In genomic region chr1:231763481-231763880, GRCh38 we compare ENCODE assay signal across 12 cellular contexts.
DNase-seq lines count a peak whose midpoint lies in the region; TF ChIP-seq lines count a peak whose summit lies in the region.
"Had no signal": no experiment of that assay in that cellular context is flagged by ENCODE, and none has a peak within 500 bp of the region (broad histone marks: within the 10 kb centered on the region; RNA-seq: fewer than 3 reads in every experiment).

No MANE protein-coding gene starts in this region.

- peaks cover 46 to 56% of the 10 kb centered on the region in 2 experiments for H3K4me1 ChIP-seq in neutrophil (ENCODE audit: control insufficient read depth in 1 of 2, insufficient read depth in 1 of 2, low read depth in 1 of 2, low read length in 1 of 2)
- H3K4me1 ChIP-seq: A549 had no signal

- H3K9me3 ChIP-seq in neutrophil, result no peaks in the 10 kb centered on the region
- H3K9me3 ChIP-seq: A549 had no signal

- no peaks in the 10 kb centered on the region for H3K36me3 ChIP-seq in neutrophil

- peak overlapping the region; percentile 83 for H3K27ac ChIP-seq in HL-60 (replicated peaks)
- H3K27ac ChIP-seq in neutrophil, result peak overlapping the region; percentile 66
- H3K27ac ChIP-seq: A549 had no signal

- TF ChIP-seq CTCF in HL-60 (IDR thresholded peaks at IDR 0.05; ENCODE audit: insufficient read depth, low read length) (no peak), neutrophil (IDR thresholded peaks at IDR 0.05) (no peak)

- peak; percentile 47 to 90 for DNase-seq in HL-60 (ENCODE audit: low read depth in 1 of 2, low spot score in 1 of 2)
- DNase-seq in MV-4-11 (lab: John Stamatoyannopoulos, UW), result peak; percentile 88
- DNase-seq in SIG-M5 (lab: John Stamatoyannopoulos, UW), result peak; percentile 53
- DNase-seq in inferior parietal cortex (ENCODE audit: extremely low spot score), result no peak
- DNase-seq in mesenteric fat pad (ENCODE audit: low spot score), result no peak
- no peak for DNase-seq in activated CD4-positive, alpha-beta T cell treated with anti-CD3 and anti-CD28 coated beads for 48 hours
- DNase-seq: DMS53, GF-D8, GOT3, H9 had no signal

- H3K4me3 ChIP-seq in HL-60 (replicated peaks; ENCODE audit: insufficient read depth, low read length), result no peak overlapping the region
- H3K4me3 ChIP-seq in neutrophil (ENCODE audit: low read depth in 1 of 2, low read length in 1 of 2), result no peak overlapping the region
- H3K4me3 ChIP-seq: A549 had no signal

- no peaks in the 10 kb centered on the region for H3K27me3 ChIP-seq in HL-60 (ENCODE audit: insufficient read depth, poor library complexity, severe bottlenecking)
- no peaks in the 10 kb centered on the region for H3K27me3 ChIP-seq in neutrophil

Comparison
In these comparisons a context has a peak if more than half of its experiments do, and no peak if none do; other contexts are left out.
1. DNase-seq: peak in HL-60 (2 of 2), MV-4-11 (single experiment) and SIG-M5 (single experiment); none in inferior parietal cortex (single experiment), mesenteric fat pad (single experiment) and activated CD4-positive, alpha-beta T cell treated with anti-CD3 and anti-CD28 coated beads for 48 hours (single experiment).